ENCODE assay signal across 11 cellular contexts in the genomic region with DNA sequence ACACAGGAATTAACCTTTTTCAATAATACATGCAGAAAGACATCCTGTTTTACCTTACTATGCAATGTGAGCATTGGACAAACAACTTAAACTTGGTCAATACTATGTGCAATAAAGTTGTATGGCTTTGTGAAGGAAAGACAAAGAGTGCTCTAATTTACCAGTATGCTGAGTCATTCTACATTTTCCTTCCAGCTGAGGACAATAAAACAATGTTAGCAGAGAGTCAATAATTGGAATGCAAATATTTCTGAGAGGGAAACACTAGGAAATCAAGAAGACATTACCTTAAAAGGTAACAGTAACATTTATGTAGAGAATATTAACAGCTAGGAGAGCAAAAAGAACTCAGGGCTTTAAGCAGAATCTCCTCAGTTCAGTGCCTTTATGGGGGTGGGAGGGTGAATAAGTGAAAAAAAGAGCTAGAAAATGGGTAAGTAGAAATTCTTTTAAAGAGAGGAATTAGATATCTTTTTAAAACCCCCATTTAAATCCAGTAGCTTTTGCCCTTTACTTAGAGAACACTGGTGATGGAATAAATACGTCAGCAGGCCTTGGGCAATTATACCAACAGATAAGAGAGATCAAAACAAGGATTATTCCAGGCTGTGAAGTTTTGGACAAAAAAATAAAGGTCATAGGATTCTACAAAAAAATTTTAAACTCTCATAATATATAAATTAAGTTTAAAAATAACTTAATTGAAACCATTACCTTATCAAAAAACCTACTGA. TPM values are rescaled to one million over a fixed set of nuclear protein-coding genes. Genes with fewer than 3 reads are reported as not detected.
DNase-seq lines count a peak whose midpoint lies in the region; ATAC-seq and TF ChIP-seq lines count a peak whose summit lies in the region.
"Had no signal": no experiment of that assay in that cellular context is flagged by ENCODE, and none has a peak within 500 bp of the region (broad histone marks: within the 10 kb centered on the region; RNA-seq: fewer than 3 reads in every experiment).

No MANE protein-coding gene starts in this region.

- H3K9me3 ChIP-seq in iPS-18a (ENCODE audit: control insufficient read depth, low read depth, low read length), result no peaks in the 10 kb centered on the region
- no peaks in the 10 kb centered on the region for H3K9me3 ChIP-seq in upper lobe of left lung
- H3K9me3 ChIP-seq: BLaER1 treated with 17β-estradiol and CSF1 and Interleukin-3, amounts not matched to agents 10 nM and 100 nM had no signal

- TF ChIP-seq EP300 in upper lobe of left lung (IDR thresholded peaks at IDR 0.05), result no peak

- H3K36me3 ChIP-seq in iPS-18a (ENCODE audit: control insufficient read depth, low read depth, low read length), result peaks cover 4% of the 10 kb centered on the region
- H3K36me3 ChIP-seq in upper lobe of left lung, result peaks cover 0 to 24% (median 9%) of the 10 kb centered on the region in 4 donors

- H3K36me3 Mint-ChIP-seq in activated naive CD8-positive, alpha-beta T cell treated with anti-CD3 and anti-CD28 coated beads for 36 hours, result peaks cover 8% of the 10 kb centered on the region
- peaks cover 10% of the 10 kb centered on the region for H3K36me3 Mint-ChIP-seq in activated naive CD8-positive, alpha-beta T cell treated with anti-CD3 and anti-CD28 coated beads, Interleukin-2, amount 50 U/mL, for 24 hours (ENCODE audit: low read depth)

- H3K27ac ChIP-seq in iPS-18a (ENCODE audit: low read length), result peak overlapping the region; percentile 72
- no peak overlapping the region for H3K27ac ChIP-seq in upper lobe of left lung

- TF ChIP-seq POLR2A in upper lobe of left lung (IDR thresholded peaks at IDR 0.05), result no peak

- no peaks in the 10 kb centered on the region for H3K27me3 Mint-ChIP-seq in activated naive CD8-positive, alpha-beta T cell treated with anti-CD3 and anti-CD28 coated beads for 36 hours
- no peaks in the 10 kb centered on the region for H3K27me3 Mint-ChIP-seq in activated naive CD8-positive, alpha-beta T cell treated with anti-CD3 and anti-CD28 coated beads, Interleukin-2, amount 50 U/mL, for 24 hours
- H3K27me3 Mint-ChIP-seq: T-helper 17 cell had no signal

- H3K4me1 Mint-ChIP-seq in activated naive CD8-positive, alpha-beta T cell treated with anti-CD3 and anti-CD28 coated beads for 36 hours, result no peaks in the 10 kb centered on the region
- peaks cover 2% of the 10 kb centered on the region for H3K4me1 Mint-ChIP-seq in activated naive CD8-positive, alpha-beta T cell treated with anti-CD3 and anti-CD28 coated beads, Interleukin-2, amount 50 U/mL, for 24 hours

- 94 to 100% methylated on average over 1 of the region's 1 CpG for WGBS in upper lobe of left lung, 2 donors

- ATAC-seq in activated naive CD8-positive, alpha-beta T cell treated with anti-CD3 and anti-CD28 coated beads, Interleukin-2, amount 50 U/mL, for 24 hours, result no peak
- ATAC-seq in GM19452 (IDR thresholded peaks at IDR 0.05; ENCODE audit: unreplicated experiment) (no peak), upper lobe of left lung (ENCODE audit: low FRiP score in 2 of 2) (no peak)
- ATAC-seq: T-helper 17 cell had no signal

- TF ChIP-seq CTCF in upper lobe of left lung (IDR thresholded peaks at IDR 0.05), result no peak

- no peak for DNase-seq in activated naive CD8-positive, alpha-beta T cell treated with anti-CD3 and anti-CD28 coated beads for 36 hours
- DNase-seq in activated naive CD8-positive, alpha-beta T cell treated with anti-CD3 and anti-CD28 coated beads, Interleukin-2, amount 50 U/mL, for 24 hours, result no peak
- DNase-seq in SW480 (ENCODE audit: low spot score) (peak; percentile 33), upper lobe of left lung (no peak), SKM-1 treated with dmso at 0.1 percent for 144 hours (lab: John Stamatoyannopoulos, UW; ENCODE audit: unreplicated experiment) (no peak)
- no peak for DNase-seq in stimulated activated CD4-positive, alpha-beta T cell treated with anti-CD3 and anti-CD28 coated beads, Interleukin-4, amount 100 ng/mL, for 4 hours
- DNase-seq: anterior cingulate cortex, T-helper 17 cell had no signal

- peak overlapping the region; percentile 46 for H3K9ac ChIP-seq in iPS-18a (ENCODE audit: low read length)
- H3K9ac ChIP-seq: BLaER1 treated with 17β-estradiol and CSF1 and Interleukin-3, amounts not matched to agents 10 nM and 100 nM had no signal

- H3K4me3 ChIP-seq in iPS-18a (ENCODE audit: low read length) (no peak overlapping the region), upper lobe of left lung (no peak overlapping the region)
- H3K4me3 ChIP-seq: BLaER1 treated with 17β-estradiol and CSF1 and Interleukin-3, amounts not matched to agents 10 nM and 100 nM had no signal

- H3K4me1 ChIP-seq in iPS-18a (ENCODE audit: control insufficient read depth, low read depth, low read length) (peaks cover 37% of the 10 kb centered on the region), upper lobe of left lung (no peaks in the 10 kb centered on the region)

- no peak overlapping the region for H3K4me3 Mint-ChIP-seq in activated naive CD8-positive, alpha-beta T cell treated with anti-CD3 and anti-CD28 coated beads for 36 hours
- H3K4me3 Mint-ChIP-seq in activated naive CD8-positive, alpha-beta T cell treated with anti-CD3 and anti-CD28 coated beads, Interleukin-2, amount 50 U/mL, for 24 hours, result no peak overlapping the region
- H3K4me3 Mint-ChIP-seq: T-helper 17 cell had no signal

- no peaks in the 10 kb centered on the region for H3K27me3 ChIP-seq in iPS-18a (ENCODE audit: control insufficient read depth, insufficient read depth, low read length)
- no peaks in the 10 kb centered on the region for H3K27me3 ChIP-seq in upper lobe of left lung
- H3K27me3 ChIP-seq: BLaER1 treated with 17β-estradiol and CSF1 and Interleukin-3, amounts not matched to agents 10 nM and 100 nM had no signal

- H3K9me3 Mint-ChIP-seq in activated naive CD8-positive, alpha-beta T cell treated with anti-CD3 and anti-CD28 coated beads for 36 hours, result no peaks in the 10 kb centered on the region
- no peaks in the 10 kb centered on the region for H3K9me3 Mint-ChIP-seq in activated naive CD8-positive, alpha-beta T cell treated with anti-CD3 and anti-CD28 coated beads, Interleukin-2, amount 50 U/mL, for 24 hours

- H3K27ac Mint-ChIP-seq in activated naive CD8-positive, alpha-beta T cell treated with anti-CD3 and anti-CD28 coated beads for 36 hours, result peak overlapping the region; percentile 4
- H3K27ac Mint-ChIP-seq in activated naive CD8-positive, alpha-beta T cell treated with anti-CD3 and anti-CD28 coated beads, Interleukin-2, amount 50 U/mL, for 24 hours, result no peak overlapping the region
- H3K27ac Mint-ChIP-seq: T-helper 17 cell had no signal

RNA-seq across cellular contexts. Expression of a gene that starts 11.6 kb away (rescaled TPM):
- under 1 TPM; 0.20 to 0.35 TPM for total RNA-seq in activated naive CD8-positive, alpha-beta T cell treated with anti-CD3 and anti-CD28 coated beads for 36 hours
- 10 to 100 TPM in 2 of 6 donors, 1 to 10 TPM in 3, under 1 TPM in 1; 0.89 to 45.1 (median 2.6) TPM for total RNA-seq in upper lobe of left lung

RNA-seq across cellular contexts. Expression of a gene that starts 48.7 kb away (rescaled TPM):
- total RNA-seq in activated naive CD8-positive, alpha-beta T cell treated with anti-CD3 and anti-CD28 coated beads for 36 hours, result 10 to 100 TPM; 33.4 to 38.8 TPM
- 10 to 100 TPM in 4 of 6 donors, 1 to 10 TPM in 2; 4.9 to 20.1 (median 14.2) TPM for total RNA-seq in upper lobe of left lung

RNA-seq across cellular contexts. Expression of a gene that starts 48.9 kb away (rescaled TPM):
- total RNA-seq in activated naive CD8-positive, alpha-beta T cell treated with anti-CD3 and anti-CD28 coated beads for 36 hours, result 10 to 100 TPM; 29.0 to 30.9 TPM
- total RNA-seq in upper lobe of left lung, result 10 to 100 TPM in 5 of 6 donors, 1 to 10 TPM in 1; 6.3 to 17.9 (median 15.7) TPM
